Comparison of ENCODE assay signal across 28 cellular contexts in the genomic region with DNA sequence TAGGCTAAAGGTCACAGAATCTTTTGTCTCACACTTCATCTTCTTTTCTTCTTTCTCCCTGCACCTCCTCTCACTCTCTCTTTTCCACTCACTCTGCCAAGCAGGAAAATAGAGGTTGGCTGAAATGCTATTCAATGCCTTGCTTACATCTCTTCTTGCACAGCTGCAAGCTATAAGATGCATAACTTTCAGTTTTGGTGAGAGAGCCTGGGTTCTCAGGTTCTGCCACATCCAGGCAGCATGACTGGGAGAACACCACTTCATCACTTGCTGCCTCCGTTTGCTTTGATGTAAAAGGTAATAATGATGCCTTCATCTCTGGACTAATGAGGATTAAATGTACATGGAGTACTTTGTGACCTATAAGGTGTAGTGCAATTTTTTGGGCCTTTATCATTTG.
"Had no signal": no experiment of that assay in that cellular context is flagged by ENCODE, and none has a peak within 500 bp of the region (broad histone marks: within the 10 kb centered on the region; RNA-seq: fewer than 3 reads in every experiment).

No MANE protein-coding gene starts in this region.

- H3K4me1 Mint-ChIP-seq: naive B cell had no signal

- H3K4me3 Mint-ChIP-seq: dendritic cell treated with granulocyte-macrophage colony-stimulating factor and Interleukin-4, amounts not matched to agents 40 ng/mL and 50 ng/mL, for 4 days; effector memory CD8-positive, alpha-beta T cell; endodermal cell; mesothelial cell of epicardium; naive B cell had no signal

- ATAC-seq: effector memory CD8-positive, alpha-beta T cell; esophagus mucosa; gastrocnemius medialis; heart right ventricle; left cardiac atrium; left lung; left ventricle myocardium superior; lower lobe of right lung; mucosa of descending colon had no signal

- H3K27ac Mint-ChIP-seq: dendritic cell treated with granulocyte-macrophage colony-stimulating factor and Interleukin-4, amounts not matched to agents 40 ng/mL and 50 ng/mL, for 4 days; effector memory CD8-positive, alpha-beta T cell; endodermal cell; mesothelial cell of epicardium; naive B cell had no signal

- FAIRE-seq: endometrium, islet of Langerhans, keratinocyte had no signal

- H3K9me3 ChIP-seq: colonic mucosa, esophagus squamous epithelium, gastrocnemius medialis, heart right ventricle, left lung, lower lobe of right lung, mucosa of descending colon had no signal

- H3K27ac ChIP-seq: colonic mucosa, epithelial cell of prostate, esophagus squamous epithelium, gastrocnemius medialis, heart right ventricle, left lung, lower lobe of right lung had no signal

- DNase-seq: colonic mucosa; cortex of kidney; effector CD8-positive, alpha-beta T cell; effector memory CD8-positive, alpha-beta T cell; endodermal cell; erythroblast; esophagus squamous epithelium; foreskin fibroblast; foreskin melanocyte; gastrocnemius medialis; glutamatergic neuron; head of caudate nucleus; heart right ventricle; hippocampal formation; left cardiac atrium; left lung; left ventricle myocardium superior; lower lobe of right lung; mesenchymal stem cell; mucosa of descending colon; naive B cell had no signal

- H3K4me3 ChIP-seq: colonic mucosa, esophagus squamous epithelium, gastrocnemius medialis, heart right ventricle, left lung, lower lobe of right lung, mucosa of descending colon had no signal

- H3K4me1 ChIP-seq: colonic mucosa, left lung, lower lobe of right lung had no signal

- H3K36me3 ChIP-seq: colonic mucosa, esophagus squamous epithelium, gastrocnemius medialis, heart right ventricle, left lung, lower lobe of right lung had no signal

- H3K27me3 ChIP-seq: colonic mucosa, gastrocnemius medialis had no signal

- H3K36me3 Mint-ChIP-seq: mesothelial cell of epicardium, naive B cell had no signal

- H3K9me3 Mint-ChIP-seq: dendritic cell treated with granulocyte-macrophage colony-stimulating factor and Interleukin-4, amounts not matched to agents 40 ng/mL and 50 ng/mL, for 4 days; endodermal cell; mesothelial cell of epicardium had no signal
